In the genomic region with DNA sequence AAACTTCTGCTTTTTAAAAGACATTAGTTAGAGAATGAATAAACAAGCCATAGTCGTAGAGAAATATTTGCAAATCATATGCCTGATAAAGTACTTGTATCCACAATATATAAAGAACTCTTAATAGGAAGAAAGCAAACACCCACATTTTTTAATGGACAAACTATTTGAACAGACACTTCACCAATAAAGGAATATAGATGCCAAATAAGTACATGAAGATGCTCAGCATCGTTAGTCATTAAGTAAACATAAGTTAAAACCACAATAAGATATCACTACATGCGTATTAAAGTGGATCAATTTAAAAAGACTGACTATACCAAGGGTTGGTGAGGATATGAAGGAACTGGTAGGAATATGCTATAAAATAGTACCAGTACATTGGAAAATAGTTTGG, we compare ENCODE assay signal across 28 cellular contexts.
"Had no signal": no experiment of that assay in that cellular context is flagged by ENCODE, and none has a peak within 500 bp of the region (broad histone marks: within the 10 kb centered on the region; RNA-seq: fewer than 3 reads in every experiment).

No MANE protein-coding gene starts in this region.

- H3K27me3 ChIP-seq: gastrocnemius medialis, heart right ventricle, left lung had no signal

- ATAC-seq: effector memory CD8-positive, alpha-beta T cell; esophagus mucosa; gastrocnemius medialis; heart right ventricle; left cardiac atrium; left lung; left ventricle myocardium superior; lower lobe of right lung; mucosa of descending colon had no signal

- H3K9me3 ChIP-seq: esophagus squamous epithelium, gastrocnemius medialis, heart right ventricle, left lung, lower lobe of right lung, mucosa of descending colon had no signal

- H3K36me3 ChIP-seq: esophagus squamous epithelium, gastrocnemius medialis, heart right ventricle, left lung, lower lobe of right lung had no signal

- H3K4me3 ChIP-seq: coronary artery, dorsolateral prefrontal cortex, esophagus squamous epithelium, gastrocnemius medialis, heart right ventricle, left lung, lower lobe of right lung, mucosa of descending colon had no signal

- DNase-seq: dermis blood vessel endothelial cell; dorsolateral prefrontal cortex; effector CD8-positive, alpha-beta T cell; effector memory CD8-positive, alpha-beta T cell; endodermal cell; erythroblast; esophagus squamous epithelium; foreskin fibroblast; foreskin melanocyte; gastrocnemius medialis; glutamatergic neuron; head of caudate nucleus; heart right ventricle; hippocampal formation; left cardiac atrium; left lung; left ventricle myocardium superior; lower lobe of right lung; mesenchymal stem cell; mucosa of descending colon; naive B cell had no signal

- H3K4me1 ChIP-seq: esophagus squamous epithelium, gastrocnemius medialis, left lung, lower lobe of right lung had no signal

- H3K27ac ChIP-seq: coronary artery, dorsolateral prefrontal cortex, epithelial cell of prostate, esophagus squamous epithelium, gastrocnemius medialis, heart right ventricle, left lung, lower lobe of right lung had no signal

- FAIRE-seq: colon, endometrium, islet of Langerhans, keratinocyte had no signal
